In the genomic region with DNA sequence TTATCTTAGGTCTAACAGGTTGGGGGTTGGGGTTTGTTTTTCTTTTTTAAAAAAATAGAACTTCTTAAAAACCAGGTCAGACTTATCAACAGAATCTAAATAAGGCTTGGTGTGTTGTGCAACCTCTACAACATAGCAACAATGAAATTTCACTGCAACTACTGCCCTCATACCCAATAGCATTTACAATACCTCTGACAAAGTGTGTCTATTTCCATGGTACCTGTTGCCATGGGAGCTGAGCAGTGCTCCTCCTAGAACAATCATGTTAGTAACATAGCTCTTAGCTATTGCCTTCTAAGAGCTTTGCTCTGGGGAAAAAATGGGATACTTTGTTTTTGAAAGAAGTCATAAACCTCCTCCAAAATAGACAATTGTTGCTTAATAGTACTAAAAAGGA, we compare ENCODE assay signal across 12 cellular contexts.
A peak's percentile ranks its signal among the peaks of the same experiment; 100 is the strongest.
DNase-seq lines count a peak whose midpoint lies in the region; ATAC-seq and TF ChIP-seq lines count a peak whose summit lies in the region.
"Had no signal": no experiment of that assay in that cellular context is flagged by ENCODE, and none has a peak within 500 bp of the region (broad histone marks: within the 10 kb centered on the region; RNA-seq: fewer than 3 reads in every experiment).

No MANE protein-coding gene starts in this region.

- H3K4me1 Mint-ChIP-seq in CD4-positive, alpha-beta T cell (ENCODE audit: low read depth): no peaks in the 10 kb centered on the region
- H3K4me1 Mint-ChIP-seq: activated B cell treated with CpG ODN at 0.5 μM for 24 hours, IgD-negative memory B cell had no signal

- intact Hi-C loops in CD4-positive, alpha-beta T cell (cut with DNase I, micrococcal nuclease): loop anchor here in 1 of 2 experiments (5.0 kb wide), 1 partner anchor 82 kb away; no protein-coding TSS in a partner anchor

- H3K4me3 Mint-ChIP-seq in CD4-positive, alpha-beta T cell: no peak overlapping the region
- H3K4me3 Mint-ChIP-seq: activated B cell treated with CpG ODN at 0.5 μM for 24 hours, IgD-negative memory B cell had no signal

- H3K18ac ChIP-seq in trophoblast cell (ENCODE audit: low read length): no peak overlapping the region

- H3K27me3 Mint-ChIP-seq in CD4-positive, alpha-beta T cell: peaks cover 13% of the 10 kb centered on the region
- H3K27me3 Mint-ChIP-seq: activated B cell treated with CpG ODN at 0.5 μM for 24 hours had no signal

- H3K27ac ChIP-seq in caudate nucleus (ENCODE audit: low read depth, low read length) (peak overlapping the region; percentile 82), trophoblast cell (ENCODE audit: low read depth, low read length) (no peak overlapping the region)
- H3K27ac ChIP-seq in CD4-positive, alpha-beta T cell (ENCODE audit: low read depth, low read length): no peak overlapping the region
- H3K27ac ChIP-seq: SK-N-MC had no signal

- H2BK12ac ChIP-seq in trophoblast cell (ENCODE audit: low read length): no peak overlapping the region

- no peak overlapping the region for H3K23ac ChIP-seq in trophoblast cell (ENCODE audit: low read length)

- no peak overlapping the region for H3K9ac ChIP-seq in trophoblast cell (ENCODE audit: low read length)

- H3K9me3 ChIP-seq in trophoblast cell (ENCODE audit: insufficient read depth, low read depth, low read length): no peaks in the 10 kb centered on the region
- no peaks in the 10 kb centered on the region for H3K9me3 ChIP-seq in CD4-positive, alpha-beta T cell (ENCODE audit: control insufficient read depth, low read length)

- H3K27me3 ChIP-seq in trophoblast cell (ENCODE audit: insufficient read depth, low read length): no peaks in the 10 kb centered on the region
- H3K27me3 ChIP-seq in CD4-positive, alpha-beta T cell (ENCODE audit: control insufficient read depth, insufficient read depth, low read length): peaks cover 6% of the 10 kb centered on the region

- H4K12ac ChIP-seq in trophoblast cell (ENCODE audit: low read depth, low read length): no peak overlapping the region

- no peak for TF ChIP-seq CTCF in CD4-positive, alpha-beta T cell (IDR thresholded peaks at IDR 0.05)

- no peaks in the 10 kb centered on the region for H3K36me3 ChIP-seq in trophoblast cell (ENCODE audit: control insufficient read depth in 1 of 2, insufficient read depth in 2 of 2, low read length in 2 of 2)

- no peak overlapping the region for H4K8ac ChIP-seq in trophoblast cell (ENCODE audit: low read depth, low read length)

- H2AFZ ChIP-seq in trophoblast cell (ENCODE audit: insufficient read depth, low read length, poor library complexity): no peak overlapping the region

- CTCF ChIA-PET in CD4-positive, alpha-beta T cell (lab: Charles Lee): interaction anchor here (1.4 kb wide), 1 partner anchor 9 kb away, joined by 3 read pairs; no protein-coding TSS in a partner anchor

- H3K27ac Mint-ChIP-seq in CD4-positive, alpha-beta T cell: no peak overlapping the region
- H3K27ac Mint-ChIP-seq: activated B cell treated with CpG ODN at 0.5 μM for 24 hours, IgD-negative memory B cell had no signal

- H3K79me1 ChIP-seq in trophoblast cell (ENCODE audit: low read length): no peaks in the 10 kb centered on the region

- H2BK120ac ChIP-seq in trophoblast cell (ENCODE audit: insufficient read depth, low read length, poor library complexity): no peak overlapping the region

- ATAC-seq in CD4-positive, alpha-beta T cell (ENCODE audit: poor library complexity): no peak
- ATAC-seq in HG03378 (IDR thresholded peaks at IDR 0.05; ENCODE audit: unreplicated experiment): no peak

- no peak overlapping the region for H3K14ac ChIP-seq in trophoblast cell (ENCODE audit: low read length)

- no peak overlapping the region for H2BK5ac ChIP-seq in trophoblast cell (ENCODE audit: low read depth, low read length, poor library complexity)

- DNase-seq in H4 (ENCODE audit: low spot score): peak; percentile 13
- DNase-seq in NCI-H2107 (lab: John Stamatoyannopoulos, UW): peak; percentile 87
- peak in 7 of 61 donors; percentile 5 to 70 (median 16) for DNase-seq in caudate nucleus (lab: John Stamatoyannopoulos, UW)
- peak; percentile 93 to 97 for DNase-seq in trophoblast cell
- DNase-seq in CD4-positive, alpha-beta T cell: no peak
- DNase-seq in superior temporal gyrus (ENCODE audit: extremely low spot score): no peak
- DNase-seq: activated B cell treated with CpG ODN at 0.5 μM for 24 hours, midbrain, substantia nigra had no signal

- no peak overlapping the region for H4K91ac ChIP-seq in trophoblast cell (ENCODE audit: low read depth, low read length)

- no peaks in the 10 kb centered on the region for H3K36me3 Mint-ChIP-seq in CD4-positive, alpha-beta T cell (ENCODE audit: low read depth)
- H3K36me3 Mint-ChIP-seq: IgD-negative memory B cell had no signal

- H3K4me3 ChIP-seq in trophoblast cell (ENCODE audit: low read depth, low read length): no peak overlapping the region
- H3K4me3 ChIP-seq: SK-N-MC had no signal

- no peak overlapping the region for H3K4ac ChIP-seq in trophoblast cell (ENCODE audit: low read depth, low read length)

- no peaks in the 10 kb centered on the region for H3K79me2 ChIP-seq in trophoblast cell (ENCODE audit: control insufficient read depth, insufficient read depth, low read length, poor library complexity)

- no peaks in the 10 kb centered on the region for H3K9me3 Mint-ChIP-seq in CD4-positive, alpha-beta T cell
- H3K9me3 Mint-ChIP-seq: IgD-negative memory B cell had no signal

- no peaks in the 10 kb centered on the region for H3K4me1 ChIP-seq in trophoblast cell (ENCODE audit: control insufficient read depth in 1 of 2, insufficient read depth in 2 of 2, low read length in 2 of 2)

- no peak overlapping the region for H3K4me2 ChIP-seq in trophoblast cell (ENCODE audit: low read length)

- POLR2A ChIA-PET in CD4-positive, alpha-beta T cell (lab: Charles Lee): no interaction called here

- H2AK5ac ChIP-seq in trophoblast cell (ENCODE audit: low read length): no peak overlapping the region

Comparison
In these comparisons a context has a peak if more than half of its experiments do, and no peak if none do; other contexts are left out.
1. DNase-seq: peak in H4 (single experiment), NCI-H2107 (single experiment) and trophoblast cell (2 of 2); none in CD4-positive, alpha-beta T cell (0 of 10) and superior temporal gyrus (single experiment).